22 cellular contexts compared by ENCODE assay signal in the genomic region with DNA sequence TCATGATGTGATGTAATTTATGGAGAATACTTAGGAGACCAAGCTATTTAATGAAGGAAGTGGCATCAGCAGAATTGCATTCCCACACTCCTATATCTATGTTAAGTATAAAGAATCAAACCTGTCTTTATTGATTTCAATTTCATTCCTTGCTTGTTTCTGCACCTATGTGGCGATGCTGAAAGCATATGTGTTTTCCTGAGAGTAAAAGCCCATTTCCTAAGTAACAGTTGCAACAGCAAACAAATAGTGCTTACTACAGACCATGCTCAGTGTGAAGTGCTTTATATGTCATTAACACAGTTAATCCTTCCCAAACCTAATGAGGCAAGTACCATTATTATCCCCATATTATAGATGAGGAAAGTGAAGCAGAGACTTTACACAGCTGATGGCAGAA.
DNase-seq lines count a peak whose midpoint lies in the region; ATAC-seq and TF ChIP-seq lines count a peak whose summit lies in the region.
"Had no signal": no experiment of that assay in that cellular context is flagged by ENCODE, and none has a peak within 500 bp of the region (broad histone marks: within the 10 kb centered on the region; RNA-seq: fewer than 3 reads in every experiment).

No MANE protein-coding gene starts in this region.

- ATAC-seq in HCT116 (no peak), PC-3 (peak; percentile 68), GM21447 (IDR thresholded peaks at IDR 0.05; ENCODE audit: unreplicated experiment) (no peak), GM19455 (IDR thresholded peaks at IDR 0.05; ENCODE audit: unreplicated experiment) (no peak)
- ATAC-seq: heart right ventricle; stimulated activated naive CD8-positive, alpha-beta T cell treated with anti-CD3 and anti-CD28 coated beads, Interleukin-15, amount 100 ng/mL, for 72 hours had no signal

- TF ChIP-seq RAD21 in HCT116 (IDR thresholded peaks at IDR 0.05; ENCODE audit: low read depth), result 0 out of 2 replicates have a peak, but pooled peaks have one; percentile 17

- TF ChIP-seq POLR2A in HCT116 (IDR thresholded peaks at IDR 0.05; ENCODE audit: borderline replicate concordance, extremely low read depth, insufficient read depth, insufficient read length), result no peak

- H3K9me3 ChIP-seq in HCT116 (ENCODE audit: control insufficient read depth in 1 of 2, insufficient read depth in 1 of 2, low read depth in 1 of 2, low read length in 2 of 2) (no peaks in the 10 kb centered on the region), PC-3 (ENCODE audit: low read length) (no peaks in the 10 kb centered on the region)
- H3K9me3 ChIP-seq: Peyer's patch, transverse colon had no signal

- intact Hi-C loops in HCT116 (cut with micrococcal nuclease) (no loop called here), PC-3 (cut with micrococcal nuclease) (loop anchor here (1.0 kb wide), 1 partner anchor 375 kb away; no protein-coding TSS in a partner anchor)

- H4K20me1 ChIP-seq in HCT116 (ENCODE audit: insufficient read depth) (no peaks in the 10 kb centered on the region), PC-3 (ENCODE audit: low read length) (no peaks in the 10 kb centered on the region)

- H3K4me3 ChIP-seq in AG10803 (ENCODE audit: low read length) (no peak overlapping the region), HCT116 (replicated peaks in 1 of 2; ENCODE audit: low read depth in 1 of 2, low read length in 2 of 2) (no peak overlapping the region), PC-3 (ENCODE audit: low read length) (no peak overlapping the region), fibroblast of villous mesenchyme (ENCODE audit: low read depth, low read length) (no peak overlapping the region)
- H3K4me3 ChIP-seq: heart right ventricle, Peyer's patch, transverse colon had no signal

- no peak overlapping the region for H3K9ac ChIP-seq in HCT116 (ENCODE audit: low read length)
- H3K9ac ChIP-seq in PC-3 (ENCODE audit: low read length), result no peak overlapping the region

- peak; percentile 32 for TF ChIP-seq CTCF in AG10803 (conservative IDR thresholded peaks at IDR 0.05; ENCODE audit: low read length)
- TF ChIP-seq CTCF in HCT116 (IDR thresholded peaks at IDR 0.05 in 2 of 3, conservative IDR thresholded peaks at IDR 0.05 in 1 of 3; ENCODE audit: borderline replicate concordance in 1 of 3, insufficient read depth in 1 of 3, low read depth in 2 of 3, low read length in 2 of 3), result peak in 2 of 3 experiments; percentile 17 to 19; a peak in 1 of 6 replicates
- TF ChIP-seq CTCF in PC-3 (conservative IDR thresholded peaks at IDR 0.05; ENCODE audit: low read depth, low read length), result peak; percentile 96
- peak; percentile 21 for TF ChIP-seq CTCF in fibroblast of villous mesenchyme (IDR thresholded peaks at IDR 0.05; ENCODE audit: insufficient read depth, low read depth, low read length)

- RAD21 ChIA-PET in HCT116 (lab: Charles Lee; ENCODE audit: low non-redundant PET in 1 of 2, low total read pairs in 2 of 2, uncharacterized antibody in 2 of 2, unreplicated experiment in 2 of 2), result no interaction called here

- peak; percentile 29 for DNase-seq in AG10803 (ENCODE audit: low read depth)
- DNase-seq in HCT116 (ENCODE audit: low read depth, low spot score), result no peak
- peak; percentile 71 for DNase-seq in PC-3
- DNase-seq in fibroblast of villous mesenchyme (ENCODE audit: low read depth), result peak; percentile 22
- DNase-seq in DMS153 (lab: John Stamatoyannopoulos, UW), result no peak
- DNase-seq in SHP77 treated with DMSO at 0.1 percent for 48 hours (lab: John Stamatoyannopoulos, UW), result no peak
- DNase-seq: activated CD4-positive, alpha-beta memory T cell treated with anti-CD3 and anti-CD28 coated beads, Interleukin-2, amount 10 ng/mL, durations not matched to agents 7 days and 5 days; activated CD4-positive, CD25-positive, alpha-beta regulatory T cell; activated gamma-delta T cell; activated T-cell treated with anti-CD3 and anti-CD28 coated beads for 4 hours; EL; heart right ventricle; immature natural killer cell; IMR-90; MM.1S; NCI-H146; Peyer's patch; stimulated activated CD4-positive, alpha-beta T cell treated with anti-CD3 and anti-CD28 coated beads, Interleukin-4, amount 100 ng/mL, for 4 hours; stimulated activated naive CD8-positive, alpha-beta T cell treated with anti-CD3 and anti-CD28 coated beads, Interleukin-15, amount 100 ng/mL, for 72 hours; transverse colon had no signal

- H3K4me1 ChIP-seq in HCT116 (ENCODE audit: control insufficient read depth in 1 of 2, insufficient read depth in 2 of 2, low read length in 2 of 2), result no peaks in the 10 kb centered on the region
- no peaks in the 10 kb centered on the region for H3K4me1 ChIP-seq in PC-3 (ENCODE audit: insufficient read depth, low read length)
- H3K4me1 ChIP-seq: heart right ventricle, Peyer's patch, transverse colon had no signal

- no peaks in the 10 kb centered on the region for H3K36me3 ChIP-seq in HCT116 (ENCODE audit: control insufficient read depth in 1 of 2, insufficient read depth in 2 of 2, low read length in 2 of 2)
- no peaks in the 10 kb centered on the region for H3K36me3 ChIP-seq in PC-3 (ENCODE audit: low read depth, low read length)
- H3K36me3 ChIP-seq: heart right ventricle, Peyer's patch, transverse colon had no signal

- no peak overlapping the region for H3K27ac ChIP-seq in HCT116 (ENCODE audit: low read depth, low read length)
- H3K27ac ChIP-seq in PC-3 (ENCODE audit: low read length), result no peak overlapping the region
- H3K27ac ChIP-seq: heart right ventricle, Peyer's patch, transverse colon had no signal

- POLR2A ChIA-PET in HCT116 (lab: Charles Lee), result no interaction called here
- POLR2A ChIA-PET in PC-3 (lab: Charles Lee; ENCODE audit: unreplicated experiment), result interaction anchor here (0.6 kb wide), 2 partner anchors 277 to 399 kb away, joined by 3 read pairs; no protein-coding TSS in a partner anchor

- no peak overlapping the region for H2AFZ ChIP-seq in HCT116 (ENCODE audit: low read depth, low read length, poor library complexity, severe bottlenecking)
- H2AFZ ChIP-seq in PC-3 (ENCODE audit: low read length), result no peak overlapping the region

- H3K9me2 ChIP-seq in HCT116 (ENCODE audit: insufficient read depth), result no peaks in the 10 kb centered on the region
- H3K9me2 ChIP-seq in PC-3 (replicated peaks; ENCODE audit: low read length), result no peaks in the 10 kb centered on the region

- CTCF ChIA-PET in HCT116 (lab: Charles Lee), result no interaction called here
- CTCF ChIA-PET in PC-3 (lab: Charles Lee), result interaction anchor here (0.6 kb wide), 1 partner anchor 318 kb away, joined by 3 read pairs; no protein-coding TSS in a partner anchor

- H3K79me2 ChIP-seq in HCT116 (ENCODE audit: insufficient read depth, low read length), result no peaks in the 10 kb centered on the region
- H3K79me2 ChIP-seq in PC-3 (ENCODE audit: low read length), result no peaks in the 10 kb centered on the region

- H3K4me2 ChIP-seq in HCT116 (ENCODE audit: low read length) (no peak overlapping the region), PC-3 (ENCODE audit: low read length) (no peak overlapping the region)

- no peaks in the 10 kb centered on the region for H3F3A ChIP-seq in PC-3 (ENCODE audit: low read length, unreplicated experiment)

- no peaks in the 10 kb centered on the region for H3K27me3 ChIP-seq in HCT116 (ENCODE audit: insufficient read depth, low read length)
- H3K27me3 ChIP-seq in PC-3 (ENCODE audit: low read length), result no peaks in the 10 kb centered on the region
- H3K27me3 ChIP-seq: heart right ventricle, Peyer's patch, transverse colon had no signal

- BruUV-seq in HCT116 (replicated peaks; lab: Mats Ljungman, UMichigan) (no TSS peak), PC-3 (replicated peaks; lab: Mats Ljungman, UMichigan) (no TSS peak)

TF ChIP-seq in HCT116, 20 proteins besides CTCF, POLR2A, EP300 and RAD21:
- no peak for TF ChIP-seq YY1 (IDR thresholded peaks at IDR 0.05; ENCODE audit: extremely low read depth, insufficient replicate concordance, low read depth, low read length)
- no peak for TF ChIP-seq POLR2AphosphoS5 (IDR thresholded peaks at IDR 0.05; ENCODE audit: low read depth, low read length)
- TF ChIP-seq SRF (IDR thresholded peaks at IDR 0.05; ENCODE audit: low read depth), result no peak
- TF ChIP-seq MAX (IDR thresholded peaks at IDR 0.05), result no peak
- no peak for TF ChIP-seq EZH2phosphoT487 (IDR thresholded peaks at IDR 0.05; ENCODE audit: borderline replicate concordance)
TF ChIP-seq in HCT116: peak in this region for 0.

Comparison
In these comparisons a context has a peak if more than half of its experiments do, and no peak if none do; other contexts are left out.
1. DNase-seq: peak in AG10803 (single experiment), PC-3 (single experiment) and fibroblast of villous mesenchyme (single experiment); none in HCT116 (single experiment), DMS153 (single experiment) and SHP77 treated with DMSO at 0.1 percent for 48 hours (single experiment).
2. CTCF ChIP-seq: peak in every context shown above with its lines; median percentile 96 in PC-3; 32 in AG10803; 21 in fibroblast of villous mesenchyme; 18 in HCT116.